In the genomic region with DNA sequence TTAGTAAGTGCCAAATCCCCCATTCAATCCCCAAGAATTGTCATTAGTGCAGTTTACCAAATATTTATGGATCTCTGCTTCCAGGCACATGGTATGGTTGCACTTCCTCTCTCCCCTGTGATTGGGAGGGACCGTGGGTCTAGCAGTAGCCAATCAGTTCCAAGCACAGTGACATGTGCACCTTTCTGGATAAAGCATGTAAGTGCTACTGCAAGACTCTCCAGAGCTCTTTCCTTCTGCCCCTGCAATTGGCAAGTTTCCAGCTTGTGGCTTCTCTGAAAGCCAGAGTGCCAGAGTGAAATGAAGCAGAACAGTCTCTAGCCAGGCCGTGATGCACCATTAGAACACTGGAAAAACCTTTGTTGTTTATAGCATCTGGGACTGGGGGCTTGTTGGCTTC, we compare ENCODE assay signal across 10 cellular contexts.
A peak's percentile ranks its signal among the peaks of the same experiment; 100 is the strongest.
DNase-seq lines count a peak whose midpoint lies in the region; ATAC-seq, FAIRE-seq and TF ChIP-seq lines count a peak whose summit lies in the region.
"Had no signal": no experiment of that assay in that cellular context is flagged by ENCODE, and none has a peak within 500 bp of the region (broad histone marks: within the 10 kb centered on the region; RNA-seq: fewer than 3 reads in every experiment).

No MANE protein-coding gene starts in this region.

- H3K27me3 Mint-ChIP-seq in glutamatergic neuron (ENCODE audit: unreplicated experiment) = no peaks in the 10 kb centered on the region
- no peaks in the 10 kb centered on the region for H3K27me3 Mint-ChIP-seq in T-helper 2 cell treated with Interferon-gamma antibody and Interleukin-4, amounts not matched to agents 5 μg/mL and 100 μg/mL, for 36 hours (ENCODE audit: low read depth)

- DNase-seq in left ventricle myocardium superior (no peak), right cardiac atrium (no peak), NCI-H345 treated with DMSO at 0.1 percent for 48 hours (lab: John Stamatoyannopoulos, UW; ENCODE audit: unreplicated experiment) (peak; percentile 44), erythroblast (lab: John Stamatoyannopoulos, UW) (peak; percentile 12 to 15), glutamatergic neuron (no peak), HTR-8/SVneo (ENCODE audit: insufficient read length, low spot score) (no peak)
- DNase-seq in T-helper 2 cell treated with Interferon-gamma antibody and Interleukin-4, amounts not matched to agents 5 μg/mL and 100 μg/mL, for 36 hours (ENCODE audit: low spot score) = no peak
- DNase-seq: activated naive CD4-positive, alpha-beta T cell treated with Interleukin-2 at 50 U/mL for 16 hours; substantia nigra had no signal

- H3K4me1 Mint-ChIP-seq in glutamatergic neuron (ENCODE audit: low read depth, unreplicated experiment) = no peaks in the 10 kb centered on the region
- no peaks in the 10 kb centered on the region for H3K4me1 Mint-ChIP-seq in T-helper 2 cell treated with Interferon-gamma antibody and Interleukin-4, amounts not matched to agents 5 μg/mL and 100 μg/mL, for 36 hours (ENCODE audit: low read depth)

- H3K9me3 Mint-ChIP-seq in glutamatergic neuron (ENCODE audit: unreplicated experiment) = peaks cover 1% of the 10 kb centered on the region
- peaks cover 31% of the 10 kb centered on the region for H3K9me3 Mint-ChIP-seq in T-helper 2 cell treated with Interferon-gamma antibody and Interleukin-4, amounts not matched to agents 5 μg/mL and 100 μg/mL, for 36 hours

- H3K9me3 ChIP-seq in right cardiac atrium (ENCODE audit: control insufficient read depth, low read length) = no peaks in the 10 kb centered on the region

- H3K27me3 ChIP-seq in right cardiac atrium (ENCODE audit: control insufficient read depth, insufficient read depth) = no peaks in the 10 kb centered on the region

- no peak for FAIRE-seq in HTR-8/SVneo (lab: Jason Lieb, UNC)

- no peak for TF ChIP-seq POLR2A in erythroblast (IDR thresholded peaks at IDR 0.05; ENCODE audit: low read length)

- H3K36me3 Mint-ChIP-seq in glutamatergic neuron (ENCODE audit: unreplicated experiment) = no peaks in the 10 kb centered on the region
- no peaks in the 10 kb centered on the region for H3K36me3 Mint-ChIP-seq in T-helper 2 cell treated with Interferon-gamma antibody and Interleukin-4, amounts not matched to agents 5 μg/mL and 100 μg/mL, for 36 hours (ENCODE audit: low read depth)

- WGBS in right cardiac atrium = 54% methylated on average over 2 of the region's 2 CpGs

- intact Hi-C loops in left ventricle myocardium superior (cut with micrococcal nuclease) = no loop called here
- intact Hi-C loops in right cardiac atrium (cut with DNase I) = no loop called here

- no peak overlapping the region for H3K27ac Mint-ChIP-seq in glutamatergic neuron (ENCODE audit: unreplicated experiment)
- H3K27ac Mint-ChIP-seq in T-helper 2 cell treated with Interferon-gamma antibody and Interleukin-4, amounts not matched to agents 5 μg/mL and 100 μg/mL, for 36 hours = no peak overlapping the region

- peak; percentile 45 for ATAC-seq in left ventricle myocardium superior
- no peak for ATAC-seq in right cardiac atrium
- no peak for ATAC-seq in HG02623 (IDR thresholded peaks at IDR 0.05; ENCODE audit: unreplicated experiment)

- H3K4me1 ChIP-seq in right cardiac atrium (ENCODE audit: control insufficient read depth, insufficient read depth, low read length) = peaks cover 3% of the 10 kb centered on the region

- no peak overlapping the region for H3K27ac ChIP-seq in right cardiac atrium (ENCODE audit: low read length)

- no peak overlapping the region for H3K4me3 ChIP-seq in right cardiac atrium (ENCODE audit: low read length)

- no peak for TF ChIP-seq CTCF in glutamatergic neuron (IDR thresholded peaks at IDR 0.05; ENCODE audit: partially characterized antibody, unreplicated experiment)

- H3K4me3 Mint-ChIP-seq in glutamatergic neuron (ENCODE audit: unreplicated experiment) = no peak overlapping the region
- no peak overlapping the region for H3K4me3 Mint-ChIP-seq in T-helper 2 cell treated with Interferon-gamma antibody and Interleukin-4, amounts not matched to agents 5 μg/mL and 100 μg/mL, for 36 hours

Comparison
In these comparisons a context has a peak if more than half of its experiments do, and no peak if none do; other contexts are left out.
1. DNase-seq: peak in NCI-H345 treated with DMSO at 0.1 percent for 48 hours (single experiment) and erythroblast (2 of 2); none in left ventricle myocardium superior (single experiment), right cardiac atrium (0 of 3), glutamatergic neuron (single experiment), T-helper 2 cell treated with Interferon-gamma antibody and Interleukin-4, amounts not matched to agents 5 μg/mL and 100 μg/mL, for 36 hours (single experiment) and HTR-8/SVneo (single experiment).